In the genomic region with DNA sequence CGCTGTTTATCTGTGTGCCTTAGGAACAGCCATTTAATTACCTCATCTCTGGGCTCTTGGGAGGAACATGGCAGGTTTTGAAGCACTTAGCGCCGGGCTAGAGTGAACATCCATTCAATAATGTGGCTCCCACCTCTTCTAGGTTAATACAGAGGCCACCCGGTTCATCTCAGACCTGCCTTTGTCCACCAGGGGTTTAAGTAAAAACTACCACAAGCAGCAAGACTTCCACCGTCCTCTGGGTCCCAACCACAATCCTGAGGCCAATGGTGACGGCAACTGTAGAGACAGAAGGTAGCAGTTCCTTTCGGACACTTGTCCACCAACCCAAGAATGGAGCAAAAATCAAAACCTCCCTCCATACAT, we compare ENCODE assay signal across 8 cellular contexts. TPM values are rescaled to one million over a fixed set of nuclear protein-coding genes. Genes with fewer than 3 reads are reported as not detected.
DNase-seq lines count a peak whose midpoint lies in the region; ATAC-seq and TF ChIP-seq lines count a peak whose summit lies in the region.

No MANE protein-coding gene starts in this region.

- H3K9me3 Mint-ChIP-seq in activated CD4-positive, alpha-beta memory T cell treated with anti-CD3 and anti-CD28 coated beads for 36 hours = no peaks in the 10 kb centered on the region
- no peaks in the 10 kb centered on the region for H3K9me3 Mint-ChIP-seq in stimulated activated naive CD8-positive, alpha-beta T cell treated with anti-CD3 and anti-CD28 coated beads, Interleukin-15, amount 100 ng/mL, for 72 hours

- H3K4me1 Mint-ChIP-seq in activated CD4-positive, alpha-beta memory T cell treated with anti-CD3 and anti-CD28 coated beads for 36 hours (ENCODE audit: low read depth) = peaks cover 43% of the 10 kb centered on the region
- H3K4me1 Mint-ChIP-seq in stimulated activated naive CD8-positive, alpha-beta T cell treated with anti-CD3 and anti-CD28 coated beads, Interleukin-15, amount 100 ng/mL, for 72 hours = peaks cover 55% of the 10 kb centered on the region

- H3K4me3 ChIP-seq in iPS-11a (ENCODE audit: low read depth, low read length) = peak overlapping the region; percentile 75

- POLR2A ChIA-PET in activated CD4-positive, alpha-beta memory T cell treated with anti-CD3 and anti-CD28 coated beads for 36 hours (lab: Charles Lee) = no interaction called here

- DNase-seq in DMS53 (lab: John Stamatoyannopoulos, UW) (peak; percentile 72), DMS53 treated with DMSO at 0.1 percent for 48 hours (lab: John Stamatoyannopoulos, UW; ENCODE audit: unreplicated experiment) (no peak), GM20000 (ENCODE audit: low spot score) (no peak), cerebellar cortex (ENCODE audit: low spot score) (no peak)
- no peak for DNase-seq in activated CD4-positive, alpha-beta memory T cell treated with anti-CD3 and anti-CD28 coated beads for 36 hours
- no peak for DNase-seq in stimulated activated naive CD8-positive, alpha-beta T cell treated with anti-CD3 and anti-CD28 coated beads, Interleukin-15, amount 100 ng/mL, for 72 hours

- H3K27ac Mint-ChIP-seq in activated CD4-positive, alpha-beta memory T cell treated with anti-CD3 and anti-CD28 coated beads for 36 hours = peak overlapping the region; percentile 98
- peak overlapping the region; percentile 99 to 100 for H3K27ac Mint-ChIP-seq in stimulated activated naive CD8-positive, alpha-beta T cell treated with anti-CD3 and anti-CD28 coated beads, Interleukin-15, amount 100 ng/mL, for 72 hours

- no peak for ATAC-seq in stimulated activated naive CD8-positive, alpha-beta T cell treated with anti-CD3 and anti-CD28 coated beads, Interleukin-15, amount 100 ng/mL, for 72 hours
- ATAC-seq in HG02870 (IDR thresholded peaks at IDR 0.05; ENCODE audit: unreplicated experiment) = no peak

- TF ChIP-seq CTCF in GM20000 (IDR thresholded peaks at IDR 0.05; ENCODE audit: extremely low read depth, missing control alignments) = no peak

- CTCF ChIA-PET in activated CD4-positive, alpha-beta memory T cell treated with anti-CD3 and anti-CD28 coated beads for 36 hours (lab: Charles Lee) = interaction anchor here (0.7 to 2.0 kb wide), 5 partner anchors 11 to 533 kb away, joined by 3 to 4 read pairs (median 4); no protein-coding TSS in a partner anchor

- H3K4me3 Mint-ChIP-seq in activated CD4-positive, alpha-beta memory T cell treated with anti-CD3 and anti-CD28 coated beads for 36 hours = peak overlapping the region; percentile 100
- peak overlapping the region; percentile 92 to 99 for H3K4me3 Mint-ChIP-seq in stimulated activated naive CD8-positive, alpha-beta T cell treated with anti-CD3 and anti-CD28 coated beads, Interleukin-15, amount 100 ng/mL, for 72 hours

- H3K27me3 Mint-ChIP-seq in activated CD4-positive, alpha-beta memory T cell treated with anti-CD3 and anti-CD28 coated beads for 36 hours = no peaks in the 10 kb centered on the region
- H3K27me3 Mint-ChIP-seq in stimulated activated naive CD8-positive, alpha-beta T cell treated with anti-CD3 and anti-CD28 coated beads, Interleukin-15, amount 100 ng/mL, for 72 hours = no peaks in the 10 kb centered on the region

- intact Hi-C loops in activated CD4-positive, alpha-beta memory T cell treated with anti-CD3 and anti-CD28 coated beads for 36 hours (cut with micrococcal nuclease) = loop anchor here (5.0 kb wide), 2 partner anchors 70 to 630 kb away; a partner anchor contains a TSS

- H3K36me3 Mint-ChIP-seq in activated CD4-positive, alpha-beta memory T cell treated with anti-CD3 and anti-CD28 coated beads for 36 hours = peaks cover 24% of the 10 kb centered on the region

RNA-seq across cellular contexts. Expression of a gene that starts 0.9 kb away (rescaled TPM):
- 100 to 1,000 TPM; 165 to 180 TPM for total RNA-seq in activated CD4-positive, alpha-beta memory T cell treated with anti-CD3 and anti-CD28 coated beads for 36 hours

RNA-seq across cellular contexts. Expression of a gene that starts 28.8 kb away (rescaled TPM):
- 1 to 10 TPM; 4.4 to 4.8 TPM for total RNA-seq in activated CD4-positive, alpha-beta memory T cell treated with anti-CD3 and anti-CD28 coated beads for 36 hours

RNA-seq across cellular contexts. Expression of a gene that starts 55.7 kb away (rescaled TPM):
- not detected for total RNA-seq in activated CD4-positive, alpha-beta memory T cell treated with anti-CD3 and anti-CD28 coated beads for 36 hours
